ENCODE assay signal across 9 cellular contexts in the genomic region with DNA sequence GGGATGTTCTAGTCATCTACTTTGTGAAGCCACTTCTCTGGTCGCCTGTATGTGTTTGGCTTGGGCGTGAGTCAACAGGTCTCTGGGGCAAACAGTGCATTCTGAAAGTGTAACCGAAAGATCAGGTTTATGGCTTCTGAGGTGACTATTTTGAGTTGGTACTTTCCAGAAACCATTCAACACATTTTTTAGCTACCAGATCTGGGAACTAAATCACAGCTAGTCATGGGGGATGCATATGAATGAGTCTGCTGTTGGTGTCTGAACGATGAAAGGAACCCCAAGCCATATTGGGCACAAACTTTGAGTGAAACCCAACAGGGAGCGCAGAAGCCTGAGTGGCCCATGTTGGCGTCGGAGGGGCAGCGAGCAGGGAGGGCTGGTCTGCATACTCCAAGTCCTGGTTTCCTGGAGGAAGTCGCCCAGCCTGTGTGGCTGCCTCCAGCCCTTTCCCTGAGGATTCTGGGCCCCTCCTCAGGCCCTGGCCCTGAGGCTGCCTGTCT. TPM values are rescaled to one million over a fixed set of nuclear protein-coding genes. Genes with fewer than 3 reads are reported as not detected.
A peak's percentile ranks its signal among the peaks of the same experiment; 100 is the strongest.
DNase-seq lines count a peak whose midpoint lies in the region; ATAC-seq and TF ChIP-seq lines count a peak whose summit lies in the region.
"Had no signal": no experiment of that assay in that cellular context is flagged by ENCODE, and none has a peak within 500 bp of the region (broad histone marks: within the 10 kb centered on the region; RNA-seq: fewer than 3 reads in every experiment).

No MANE protein-coding gene starts in this region.

- no peaks in the 10 kb centered on the region for H3K4me1 ChIP-seq in hepatocyte (ENCODE audit: insufficient read depth)

- no peaks in the 10 kb centered on the region for H3K36me3 ChIP-seq in hepatocyte (replicated peaks; ENCODE audit: insufficient read depth, low read depth)

- TF ChIP-seq POLR2A in erythroblast (IDR thresholded peaks at IDR 0.05; ENCODE audit: low read length), result no peak

- H4K20me1 ChIP-seq in hepatocyte (ENCODE audit: insufficient read depth, poor library complexity, severe bottlenecking), result no peaks in the 10 kb centered on the region

- H3K9me2 ChIP-seq in hepatocyte (replicated peaks; ENCODE audit: insufficient read depth), result no peaks in the 10 kb centered on the region

- 94% methylated on average over 9 of the region's 9 CpGs for WGBS in hepatocyte (ENCODE audit: low lambda C conversion rate, missing lambda C conversion rate)

- peak; percentile 22 for DNase-seq in Daoy (ENCODE audit: low read depth)
- DNase-seq in sciatic nerve (ENCODE audit: low spot score), result no peak
- no peak for DNase-seq in NCI-H524 (lab: John Stamatoyannopoulos, UW)
- no peak for DNase-seq in erythroblast (lab: John Stamatoyannopoulos, UW)
- DNase-seq in hepatocyte (ENCODE audit: low spot score), result no peak
- DNase-seq: CD8-positive, alpha-beta memory T cell had no signal

- no peak overlapping the region for H3K27ac ChIP-seq in hepatocyte

- intact Hi-C loops in sciatic nerve (cut with DNase I), result no loop called here

- H3K4me3 ChIP-seq in hepatocyte, result no peak overlapping the region

- H3K4me2 ChIP-seq in hepatocyte, result no peak overlapping the region

- H3K27me3 ChIP-seq in hepatocyte, result no peaks in the 10 kb centered on the region

- H3K9me3 ChIP-seq in hepatocyte (ENCODE audit: low read depth), result no peaks in the 10 kb centered on the region

- no peak for TF ChIP-seq CTCF in hepatocyte (IDR thresholded peaks at IDR 0.05; ENCODE audit: poor library complexity)

- no peaks in the 10 kb centered on the region for H3K79me2 ChIP-seq in hepatocyte

- no peak overlapping the region for H2AFZ ChIP-seq in hepatocyte

- ATAC-seq in GM18867 (IDR thresholded peaks at IDR 0.05; ENCODE audit: unreplicated experiment) (peak; percentile 89), GM21786 (IDR thresholded peaks at IDR 0.05; ENCODE audit: unreplicated experiment) (peak; percentile 87), HG03442 (IDR thresholded peaks at IDR 0.05; ENCODE audit: unreplicated experiment) (peak; percentile 87), sciatic nerve (no peak)

RNA-seq across cellular contexts. Expression of a gene that starts 35.3 kb away (rescaled TPM):
- 0.40 and 0.65 TPM in 2 replicates for total RNA-seq in Daoy (2014; rRNA removed; shearing (Covaris generic))
- total RNA-seq in sciatic nerve (0.94 TPM), hepatocyte (0.17 and 0.36 TPM in 2 replicates)
- 0.33 TPM in 1 of 2 replicates, not detected in the other for polyA plus RNA-seq in hepatocyte
- total RNA-seq: CD8-positive, alpha-beta memory T cell had no signal
- polyA plus RNA-seq: CD8-positive, alpha-beta memory T cell had no signal
